19 cellular contexts compared by ENCODE assay signal in genomic region chr10:131727612-131728011, GRCh38.
"Had no signal": no experiment of that assay in that cellular context is flagged by ENCODE, and none has a peak within 500 bp of the region (broad histone marks: within the 10 kb centered on the region; RNA-seq: fewer than 3 reads in every experiment).

No MANE protein-coding gene starts in this region.

- H3K4me3 Mint-ChIP-seq: activated naive CD8-positive, alpha-beta T cell; mesothelial cell of epicardium; neural crest cell; stimulated activated memory B cell treated with anti-CD40 and anti-IgM and Interleukin-4, amounts not matched to agents 10 μg/mL and 1 μg/mL and 100 μg/mL, for 72 hours; WTC11 had no signal

- H3K4me1 ChIP-seq: body of pancreas, pancreas, SJSA1 had no signal

- H3K9me3 ChIP-seq: pancreas had no signal

- ATAC-seq: body of pancreas; pancreas; stimulated activated memory B cell treated with anti-CD40 and anti-IgM and Interleukin-4, amounts not matched to agents 10 μg/mL and 1 μg/mL and 100 μg/mL, for 72 hours had no signal

- H3K36me3 Mint-ChIP-seq: activated naive CD8-positive, alpha-beta T cell; stimulated activated memory B cell treated with anti-CD40 and anti-IgM and Interleukin-4, amounts not matched to agents 10 μg/mL and 1 μg/mL and 100 μg/mL, for 72 hours had no signal

- H3K27ac Mint-ChIP-seq: activated naive CD8-positive, alpha-beta T cell; stimulated activated memory B cell treated with anti-CD40 and anti-IgM and Interleukin-4, amounts not matched to agents 10 μg/mL and 1 μg/mL and 100 μg/mL, for 72 hours; WTC11 had no signal

- H3K27ac ChIP-seq: body of pancreas, lower lobe of right lung, pancreas, SJSA1 had no signal

- H3K27me3 ChIP-seq: body of pancreas, pancreas, SJSA1, tibial nerve had no signal

- H3K4me3 ChIP-seq: body of pancreas, lower lobe of right lung, pancreas, SJSA1, tibial nerve had no signal

- DNase-seq: activated CD4-positive, alpha-beta T cell treated with anti-CD3 and anti-CD28 coated beads for 48 hours; activated T-cell treated with anti-CD3 and anti-CD28 coated beads, Interleukin-2, amount 50 U/mL, for 1 hour; amniotic stem cell; central memory CD4-positive, alpha-beta T cell; effector memory CD4-positive, alpha-beta T cell; foreskin melanocyte; left cardiac atrium; lower lobe of right lung; stimulated activated CD4-positive, alpha-beta T cell treated with anti-CD3 and anti-CD28 coated beads, Interleukin-2, amount 100 ng/mL, for 48 hours; T-helper 2 cell had no signal

- H3K36me3 ChIP-seq: lower lobe of right lung, pancreas, SJSA1, tibial nerve had no signal

- H3K4me1 Mint-ChIP-seq: stimulated activated memory B cell treated with anti-CD40 and anti-IgM and Interleukin-4, amounts not matched to agents 10 μg/mL and 1 μg/mL and 100 μg/mL, for 72 hours had no signal
